Comparison of ENCODE assay signal across 11 cellular contexts in the genomic region with DNA sequence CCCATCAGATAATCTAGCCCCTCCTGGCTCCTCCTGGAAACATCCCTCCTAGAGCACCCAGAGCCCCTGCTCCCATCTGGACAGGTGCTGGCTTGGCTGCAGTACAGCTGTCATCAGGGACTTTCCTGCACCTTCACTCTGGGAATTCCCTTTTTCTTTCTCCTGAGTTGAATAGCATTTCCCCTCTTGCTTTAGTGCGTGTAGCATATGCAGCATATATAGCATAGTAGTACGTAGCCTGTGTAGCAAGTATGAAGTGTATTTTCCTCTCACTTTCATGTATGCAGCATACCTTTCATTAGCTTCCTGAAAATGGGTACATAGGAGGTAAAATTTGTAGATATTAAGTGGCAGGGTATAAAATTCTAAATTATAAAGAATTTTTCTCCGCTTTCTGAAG.
DNase-seq lines count a peak whose midpoint lies in the region; ATAC-seq and TF ChIP-seq lines count a peak whose summit lies in the region.
"Had no signal": no experiment of that assay in that cellular context is flagged by ENCODE, and none has a peak within 500 bp of the region (broad histone marks: within the 10 kb centered on the region; RNA-seq: fewer than 3 reads in every experiment).

No MANE protein-coding gene starts in this region.

- peaks cover 0 to 3% of the 10 kb centered on the region in 2 donors for H3K36me3 ChIP-seq in body of pancreas (replicated peaks in 1 of 2; ENCODE audit: insufficient read depth in 1 of 2, low read depth in 2 of 2)
- H3K36me3 ChIP-seq in tibial artery = peaks cover 6 to 30% (median 23%) of the 10 kb centered on the region in 3 donors

- H3K4me3 ChIP-seq in body of pancreas (no peak overlapping the region), tibial artery (no peak overlapping the region)

- TF ChIP-seq POLR2A in body of pancreas (IDR thresholded peaks at IDR 0.05) = no peak

- no peaks in the 10 kb centered on the region for H3K27me3 Mint-ChIP-seq in activated naive CD8-positive, alpha-beta T cell treated with anti-CD3 and anti-CD28 coated beads, Interleukin-2, amount 10 ng/mL, durations not matched to agents 7 days and 5 days

- H3K4me3 Mint-ChIP-seq in activated naive CD8-positive, alpha-beta T cell treated with anti-CD3 and anti-CD28 coated beads, Interleukin-2, amount 10 ng/mL, durations not matched to agents 7 days and 5 days = no peak overlapping the region

- POLR2A ChIA-PET in activated naive CD8-positive, alpha-beta T cell treated with anti-CD3 and anti-CD28 coated beads, Interleukin-2, amount 10 ng/mL, durations not matched to agents 7 days and 5 days (lab: Charles Lee) = no interaction called here

- intact Hi-C loops in body of pancreas (cut with DNase I) (no loop called here), tibial artery (cut with DNase I; ENCODE audit: low total_unique reads) (no loop called here)

- H3K27ac Mint-ChIP-seq in activated naive CD8-positive, alpha-beta T cell treated with anti-CD3 and anti-CD28 coated beads, Interleukin-2, amount 10 ng/mL, durations not matched to agents 7 days and 5 days = peak overlapping the region; percentile 38

- H3K27ac ChIP-seq in body of pancreas = no peak overlapping the region
- H3K27ac ChIP-seq in tibial artery = no peak overlapping the region

- no peaks in the 10 kb centered on the region for H3K9me3 Mint-ChIP-seq in activated naive CD8-positive, alpha-beta T cell treated with anti-CD3 and anti-CD28 coated beads, Interleukin-2, amount 10 ng/mL, durations not matched to agents 7 days and 5 days

- H3K4me1 ChIP-seq in body of pancreas = no peaks in the 10 kb centered on the region
- no peaks in the 10 kb centered on the region for H3K4me1 ChIP-seq in tibial artery

- H3K4me1 Mint-ChIP-seq in activated naive CD8-positive, alpha-beta T cell treated with anti-CD3 and anti-CD28 coated beads, Interleukin-2, amount 10 ng/mL, durations not matched to agents 7 days and 5 days = peaks cover 10% of the 10 kb centered on the region

- whole genome bisulfite sequencing in body of pancreas, 2 donors = 91 to 96% methylated on average over 3 of the region's 3 CpGs

- in situ Hi-C loops in GM13977 (cut with MboI; ENCODE audit: low pct_unique_long_range_greater_than_20kb, low sequenced_read_pairs, unreplicated experiment) = no loop called here

- H3K9me3 ChIP-seq in body of pancreas (no peaks in the 10 kb centered on the region), tibial artery (no peaks in the 10 kb centered on the region)

- DNase-seq in GM13977 (ENCODE audit: low spot score) (peak; percentile 60), body of pancreas (no peak), tibial artery (no peak), Kasumi-1 (lab: John Stamatoyannopoulos, UW) (no peak)
- no peak for DNase-seq in activated naive CD8-positive, alpha-beta T cell treated with anti-CD3 and anti-CD28 coated beads, Interleukin-2, amount 10 ng/mL, durations not matched to agents 7 days and 5 days
- DNase-seq: activated gamma-delta T cell; SIG-M5; stimulated activated CD4-positive, alpha-beta T cell treated with anti-CD3 and anti-CD28 coated beads, Interleukin-2, amount 100 ng/mL, for 24 hours had no signal

- no peak for TF ChIP-seq CTCF in GM13977 (IDR thresholded peaks at IDR 0.05; ENCODE audit: extremely low read depth, insufficient read depth, missing control alignments)
- TF ChIP-seq CTCF in body of pancreas (IDR thresholded peaks at IDR 0.05) = no peak
- no peak for TF ChIP-seq CTCF in tibial artery (IDR thresholded peaks at IDR 0.05)

- peaks cover 40% of the 10 kb centered on the region for H3K36me3 Mint-ChIP-seq in activated naive CD8-positive, alpha-beta T cell treated with anti-CD3 and anti-CD28 coated beads, Interleukin-2, amount 10 ng/mL, durations not matched to agents 7 days and 5 days

- ATAC-seq in GM19438 (IDR thresholded peaks at IDR 0.05; ENCODE audit: low read depth, unreplicated experiment) = peak; percentile 92
- ATAC-seq in HG03060 (IDR thresholded peaks at IDR 0.05; ENCODE audit: low read depth, unreplicated experiment) = peak; percentile 72
- ATAC-seq in activated naive CD8-positive, alpha-beta T cell treated with anti-CD3 and anti-CD28 coated beads, Interleukin-2, amount 10 ng/mL, durations not matched to agents 7 days and 5 days (ENCODE audit: low read depth) = no peak
- no peak for ATAC-seq in body of pancreas
- ATAC-seq in HG03025 (IDR thresholded peaks at IDR 0.05; ENCODE audit: low FRiP score, unreplicated experiment) = no peak

- H3K27me3 ChIP-seq in body of pancreas (no peaks in the 10 kb centered on the region), tibial artery (no peaks in the 10 kb centered on the region)

Comparison
In these comparisons a context has a peak if more than half of its experiments do, and no peak if none do; other contexts are left out.
1. ATAC-seq: peak in GM19438 (single experiment) and HG03060 (single experiment); none in activated naive CD8-positive, alpha-beta T cell treated with anti-CD3 and anti-CD28 coated beads, Interleukin-2, amount 10 ng/mL, durations not matched to agents 7 days and 5 days (single experiment), body of pancreas (single experiment) and HG03025 (single experiment).